15 cellular contexts compared by ENCODE assay signal in genomic region chr6:76803038-76803580, GRCh38.
"Had no signal": no experiment of that assay in that cellular context is flagged by ENCODE, and none has a peak within 500 bp of the region (broad histone marks: within the 10 kb centered on the region; RNA-seq: fewer than 3 reads in every experiment).

No MANE protein-coding gene starts in this region.

- H3K27ac Mint-ChIP-seq: dendritic cell treated with granulocyte-macrophage colony-stimulating factor and Interleukin-4, amounts not matched to agents 40 ng/mL and 50 ng/mL, for 4 days; effector memory CD8-positive, alpha-beta T cell; natural killer cell had no signal

- H3K4me3 ChIP-seq: esophagus squamous epithelium, gastroesophageal sphincter, ovary, smooth muscle cell had no signal

- H3K4me3 Mint-ChIP-seq: dendritic cell treated with granulocyte-macrophage colony-stimulating factor and Interleukin-4, amounts not matched to agents 40 ng/mL and 50 ng/mL, for 4 days; effector memory CD8-positive, alpha-beta T cell; natural killer cell; neural crest cell had no signal

- H3K4me1 Mint-ChIP-seq: natural killer cell, neural crest cell had no signal

- ATAC-seq: effector memory CD8-positive, alpha-beta T cell; gastroesophageal sphincter; natural killer cell; right cardiac atrium had no signal

- H3K9me3 ChIP-seq: esophagus squamous epithelium, gastroesophageal sphincter, ovary had no signal

- H3K27ac ChIP-seq: esophagus squamous epithelium, gastroesophageal sphincter, ovary had no signal

- H3K27me3 ChIP-seq: esophagus squamous epithelium, gastroesophageal sphincter, ovary had no signal

- H3K4me2 ChIP-seq: smooth muscle cell had no signal

- H3K27me3 Mint-ChIP-seq: dendritic cell treated with granulocyte-macrophage colony-stimulating factor and Interleukin-4, amounts not matched to agents 40 ng/mL and 50 ng/mL, for 4 days; effector memory CD8-positive, alpha-beta T cell had no signal

- H3K4me1 ChIP-seq: esophagus squamous epithelium, gastroesophageal sphincter had no signal

- DNase-seq: effector memory CD8-positive, alpha-beta T cell; esophagus squamous epithelium; foreskin fibroblast; mammary epithelial cell; natural killer cell; nucleus accumbens; ovary; right cardiac atrium; stimulated activated CD4-positive, alpha-beta T cell treated with anti-CD3 and anti-CD28 coated beads, Interleukin-2, amount 100 ng/mL, for 48 hours; stimulated activated naive CD4-positive, alpha-beta T cell treated with Interleukin-2 at 50 U/mL for 16 hours; trophoblast cell had no signal

- H3K36me3 ChIP-seq: esophagus squamous epithelium, gastroesophageal sphincter, ovary had no signal
